In genomic region chr18:58864146-58865008, GRCh38 we compare ENCODE assay signal across 8 cellular contexts. TPM values are rescaled to one million over a fixed set of nuclear protein-coding genes. Genes with fewer than 3 reads are reported as not detected.
A peak's percentile ranks its signal among the peaks of the same experiment; 100 is the strongest.
DNase-seq lines count a peak whose midpoint lies in the region; ATAC-seq and TF ChIP-seq lines count a peak whose summit lies in the region.

Gene ZNF532 (plus strand): TSS chr18:58864877. CDS start in a region left out here.

- H3K9me3 ChIP-seq in CD4-positive, alpha-beta memory T cell (ENCODE audit: control insufficient read depth in 1 of 2, low read length in 2 of 2) = no peaks in the 10 kb centered on the region
- no peaks in the 10 kb centered on the region for H3K9me3 ChIP-seq in endocrine pancreas (ENCODE audit: control insufficient read depth, low read length)

- peak within 1 kb of the TSS; percentile 24 to 68 (median 48) for H3K4me3 Mint-ChIP-seq in CD4-positive, alpha-beta memory T cell

- peaks cover 9% of the 10 kb centered on the region for H3K27me3 ChIP-seq in CD4-positive, alpha-beta memory T cell (ENCODE audit: insufficient read depth, low read length)
- H3K27me3 ChIP-seq in endocrine pancreas (ENCODE audit: control insufficient read depth, insufficient read depth, low read length) = no peaks in the 10 kb centered on the region

- ATAC-seq in GM18861 (IDR thresholded peaks at IDR 0.05; ENCODE audit: unreplicated experiment) = no peak

- peaks cover 36 to 40% of the 10 kb centered on the region in 2 donors for H3K27me3 Mint-ChIP-seq in CD4-positive, alpha-beta memory T cell

- H3K27ac Mint-ChIP-seq in CD4-positive, alpha-beta memory T cell = peak within 1 kb of the TSS in 3 of 7 donors; percentile 46 to 78 (median 64)

- H3K36me3 ChIP-seq in CD4-positive, alpha-beta memory T cell (ENCODE audit: insufficient read depth, low read length) = no peaks in the 10 kb centered on the region
- H3K36me3 ChIP-seq in endocrine pancreas (ENCODE audit: control insufficient read depth, insufficient read depth, low read length) = no peaks in the 10 kb centered on the region

- DNase-seq in CD4-positive, alpha-beta memory T cell = peak in 3 of 5 donors; percentile 4 to 47 (median 17)
- DNase-seq in HuH-7.5 (ENCODE audit: low spot score) = peak; percentile 32
- DNase-seq in SHP77 (lab: John Stamatoyannopoulos, UW) = peak; percentile 53 to 55
- peak; percentile 94 for DNase-seq in medulla oblongata (ENCODE audit: extremely low spot score)
- DNase-seq in GM10266 (ENCODE audit: extremely low spot score) = no peak

- no peak within 1 kb of the TSS for H3K27ac ChIP-seq in CD4-positive, alpha-beta memory T cell (ENCODE audit: low read depth, low read length)
- H3K27ac ChIP-seq in temporal lobe (ENCODE audit: low read depth, low read length) = peak within 1 kb of the TSS; percentile 94

- peaks cover 9 to 34% (median 13%) of the 10 kb centered on the region in 4 donors for H3K4me1 Mint-ChIP-seq in CD4-positive, alpha-beta memory T cell

- intact Hi-C loops in CD4-positive, alpha-beta memory T cell (cut with micrococcal nuclease) = no loop called here

- TF ChIP-seq CTCF in GM10266 (IDR thresholded peaks at IDR 0.05; ENCODE audit: control insufficient read depth, insufficient read depth, low read depth, missing control alignments) = no peak

- peaks cover 0 to 5% (median under 1%) of the 10 kb centered on the region in 8 donors for H3K9me3 Mint-ChIP-seq in CD4-positive, alpha-beta memory T cell

- POLR2A ChIA-PET in CD4-positive, alpha-beta memory T cell (lab: Charles Lee; ENCODE audit: partially characterized antibody) = interaction anchor here (0.7 to 0.9 kb wide), 2 partner anchors 13 to 96 kb away, joined by 3 read pairs; no protein-coding TSS in a partner anchor

- peak within 1 kb of the TSS; percentile 42 for H3K9ac ChIP-seq in endocrine pancreas (ENCODE audit: control insufficient read depth, insufficient read depth, low read length)

- H3K36me3 Mint-ChIP-seq in CD4-positive, alpha-beta memory T cell = peaks cover 4 to 9% of the 10 kb centered on the region in 2 donors

- peaks cover 8% of the 10 kb centered on the region for H3K4me1 ChIP-seq in CD4-positive, alpha-beta memory T cell (ENCODE audit: insufficient read depth, low read length)
- no peaks in the 10 kb centered on the region for H3K4me1 ChIP-seq in endocrine pancreas (ENCODE audit: control insufficient read depth, insufficient read depth, low read length)

- CTCF ChIA-PET in CD4-positive, alpha-beta memory T cell (lab: Charles Lee; ENCODE audit: partially characterized antibody) = interaction anchor here (1.0 kb wide), 1 partner anchor 20 kb away, joined by 3 read pairs; no protein-coding TSS in a partner anchor

- no peak within 1 kb of the TSS for H3K4me3 ChIP-seq in CD4-positive, alpha-beta memory T cell (ENCODE audit: low read length in 2 of 2)
- H3K4me3 ChIP-seq in endocrine pancreas (ENCODE audit: control insufficient read depth, insufficient read depth, low read length) = peak within 1 kb of the TSS; percentile 28

RNA-seq across cellular contexts. Expression of gene ZNF532, which starts in this region (rescaled TPM):
- total RNA-seq in CD4-positive, alpha-beta memory T cell = 1 to 10 TPM; 7.8 to 9.2 TPM
- polyA plus RNA-seq in CD4-positive, alpha-beta memory T cell = 1 to 10 TPM in 1 of 2 donors, not detected in 1; 1.1 TPM
- total RNA-seq in temporal lobe = 184 TPM

Comparison
In these comparisons a context has a peak if more than half of its experiments do, and no peak if none do; other contexts are left out.
1. RNA of gene ZNF532 (total RNA-seq): 184 TPM in temporal lobe (single experiment); 7.8 to 9.2 TPM in CD4-positive, alpha-beta memory T cell; every median in the first group is over 10 times any median in the second.